28 cellular contexts compared by ENCODE assay signal in the genomic region with DNA sequence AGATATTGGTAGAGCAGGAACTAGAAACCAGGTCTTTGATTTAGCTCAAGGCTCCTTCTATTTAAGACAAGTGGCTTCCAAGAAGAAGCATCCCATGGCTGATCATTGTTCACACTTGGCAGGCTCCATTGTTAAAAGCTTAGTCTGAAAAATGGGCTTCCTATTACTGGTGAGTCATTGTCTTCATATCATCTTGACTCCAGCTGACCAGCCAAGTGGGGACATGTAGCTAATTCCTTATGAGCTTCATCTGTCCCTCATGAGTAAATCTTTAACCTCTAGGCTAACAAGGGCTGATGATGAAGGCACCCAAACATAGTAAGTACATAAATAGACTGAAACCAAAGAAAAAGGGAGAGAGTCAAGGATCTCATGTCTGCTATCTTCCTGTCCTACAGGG.
DNase-seq lines count a peak whose midpoint lies in the region; ATAC-seq, FAIRE-seq and TF ChIP-seq lines count a peak whose summit lies in the region.
"Had no signal": no experiment of that assay in that cellular context is flagged by ENCODE, and none has a peak within 500 bp of the region (broad histone marks: within the 10 kb centered on the region; RNA-seq: fewer than 3 reads in every experiment).

No MANE protein-coding gene starts in this region.

- H3K9me3 Mint-ChIP-seq in activated CD8-positive, alpha-beta T cell treated with anti-CD3 and anti-CD28 coated beads for 36 hours = peaks cover 2% of the 10 kb centered on the region

- no peaks in the 10 kb centered on the region for H3K9me2 ChIP-seq in MM.1S (replicated peaks; ENCODE audit: insufficient read depth, low read length)

- H3K27ac Mint-ChIP-seq in activated CD8-positive, alpha-beta T cell treated with anti-CD3 and anti-CD28 coated beads for 36 hours = no peak overlapping the region
- H3K27ac Mint-ChIP-seq: CD4-positive, CD25-positive, alpha-beta regulatory T cell had no signal

- no peaks in the 10 kb centered on the region for H3K27me3 Mint-ChIP-seq in activated CD8-positive, alpha-beta T cell treated with anti-CD3 and anti-CD28 coated beads for 36 hours
- H3K27me3 Mint-ChIP-seq: CD4-positive, CD25-positive, alpha-beta regulatory T cell had no signal

- intact Hi-C loops in mucosa of descending colon (cut with DNase I, micrococcal nuclease) = no loop called here
- intact Hi-C loops in activated CD8-positive, alpha-beta T cell treated with anti-CD3 and anti-CD28 coated beads for 36 hours (cut with micrococcal nuclease) = no loop called here

- peak; percentile 94 for FAIRE-seq in RCC 7860 (lab: Jason Lieb, UNC)
- FAIRE-seq: D721Med, GM12878, GM19239, HepG2 had no signal

- H3K4me1 ChIP-seq in mucosa of descending colon (ENCODE audit: low read depth) (no peaks in the 10 kb centered on the region), MM.1S (ENCODE audit: low read length) (no peaks in the 10 kb centered on the region)
- H3K4me1 ChIP-seq: BLaER1 had no signal

- TF ChIP-seq CTCF in mucosa of descending colon (IDR thresholded peaks at IDR 0.05) (no peak), MM.1S (IDR thresholded peaks at IDR 0.05; ENCODE audit: low read length) (no peak)
- no peak for TF ChIP-seq CTCF in activated CD8-positive, alpha-beta T cell treated with anti-CD3 and anti-CD28 coated beads for 36 hours (IDR thresholded peaks at IDR 0.05)

- H3K4me3 ChIP-seq in mucosa of descending colon (no peak overlapping the region), MM.1S (ENCODE audit: low read length) (no peak overlapping the region)
- H3K4me3 ChIP-seq: BLaER1, GM12878 had no signal

- H4K20me1 ChIP-seq in MM.1S (ENCODE audit: insufficient read depth, low read length) = no peaks in the 10 kb centered on the region
- H4K20me1 ChIP-seq: BLaER1 had no signal

- CTCF ChIA-PET in activated CD8-positive, alpha-beta T cell treated with anti-CD3 and anti-CD28 coated beads for 36 hours (lab: Charles Lee) = no interaction called here

- H3K4me1 Mint-ChIP-seq in activated CD8-positive, alpha-beta T cell treated with anti-CD3 and anti-CD28 coated beads for 36 hours (ENCODE audit: low read depth) = no peaks in the 10 kb centered on the region
- H3K4me1 Mint-ChIP-seq: CD4-positive, CD25-positive, alpha-beta regulatory T cell had no signal

- H3K9me3 ChIP-seq in mucosa of descending colon (no peaks in the 10 kb centered on the region), MM.1S (replicated peaks; ENCODE audit: insufficient read depth, low read length) (no peaks in the 10 kb centered on the region)
- H3K9me3 ChIP-seq: BLaER1 had no signal

- no peak overlapping the region for H3K4me2 ChIP-seq in MM.1S (ENCODE audit: low read depth, low read length)
- H3K4me2 ChIP-seq: BLaER1 had no signal

- no peaks in the 10 kb centered on the region for H3F3A ChIP-seq in MM.1S (ENCODE audit: insufficient read depth, low read length)

- peak; percentile 37 for DNase-seq in Caki2 (ENCODE audit: low read depth)
- DNase-seq in RCC 7860 (ENCODE audit: low spot score) = peak; percentile 85
- no peak for DNase-seq in epithelial cell of prostate (ENCODE audit: low read depth, low spot score)
- no peak for DNase-seq in mucosa of descending colon
- DNase-seq in MM.1S = no peak
- no peak for DNase-seq in activated CD8-positive, alpha-beta T cell treated with anti-CD3 and anti-CD28 coated beads for 36 hours
- DNase-seq in NCI-H2227 treated with DMSO at 0.1 percent for 48 hours (lab: John Stamatoyannopoulos, UW) = no peak
- DNase-seq: CD4-positive, CD25-positive, alpha-beta regulatory T cell; DMS79; EL; GDM1; Kasumi-1; NCI-H1105 treated with DMSO at 0.1 percent for 48 hours; NCI-H146; NCI-H1930; NCI-H2107; NCI-H446; NCI-H524 treated with DMSO at 0.1 percent for 48 hours; NCI-H82; NK-92 treated with Interleukin-12 subunit alpha and Interleukin-12 subunit beta, amount 100 ng/mL, for 24 hours; SHP77 had no signal

- peak; percentile 25 for ATAC-seq in mucosa of descending colon
- ATAC-seq in GM21723 (IDR thresholded peaks at IDR 0.05; ENCODE audit: unreplicated experiment) = no peak
- ATAC-seq in activated CD8-positive, alpha-beta T cell treated with anti-CD3 and anti-CD28 coated beads for 36 hours = no peak
- ATAC-seq: GM12878, HepG2 had no signal

- H3K27me3 ChIP-seq in MM.1S (replicated peaks; ENCODE audit: insufficient read depth, low read length) = no peaks in the 10 kb centered on the region
- H3K27me3 ChIP-seq: BLaER1 had no signal

- no peak overlapping the region for H3K9ac ChIP-seq in MM.1S (ENCODE audit: low read length)
- H3K9ac ChIP-seq: BLaER1 had no signal

- peak overlapping the region; percentile 15 for H3K27ac ChIP-seq in epithelial cell of prostate
- H3K27ac ChIP-seq in MM.1S (ENCODE audit: low read length) = no peak overlapping the region
- H3K27ac ChIP-seq: BLaER1, RWPE1 had no signal

- H2AFZ ChIP-seq in MM.1S (ENCODE audit: low read length) = no peak overlapping the region

- H3K79me2 ChIP-seq in MM.1S (ENCODE audit: low read length) = no peaks in the 10 kb centered on the region

- no peaks in the 10 kb centered on the region for H3K36me3 ChIP-seq in mucosa of descending colon (ENCODE audit: low read depth)
- no peaks in the 10 kb centered on the region for H3K36me3 ChIP-seq in MM.1S (replicated peaks; ENCODE audit: insufficient read depth, low read length)
- H3K36me3 ChIP-seq: BLaER1 had no signal

- in situ Hi-C loops in Caki2 (cut with HindIII; ENCODE audit: low pct_unique_long_range_greater_than_20kb, low sequenced_read_pairs) = no loop called here

- no peak overlapping the region for H3K4me3 Mint-ChIP-seq in activated CD8-positive, alpha-beta T cell treated with anti-CD3 and anti-CD28 coated beads for 36 hours
- H3K4me3 Mint-ChIP-seq: CD4-positive, CD25-positive, alpha-beta regulatory T cell had no signal

- H3K36me3 Mint-ChIP-seq in activated CD8-positive, alpha-beta T cell treated with anti-CD3 and anti-CD28 coated beads for 36 hours (ENCODE audit: low read depth) = no peaks in the 10 kb centered on the region
- H3K36me3 Mint-ChIP-seq: CD4-positive, CD25-positive, alpha-beta regulatory T cell had no signal

- POLR2A ChIA-PET in activated CD8-positive, alpha-beta T cell treated with anti-CD3 and anti-CD28 coated beads for 36 hours (lab: Charles Lee) = no interaction called here

Comparison
In these comparisons a context has a peak if more than half of its experiments do, and no peak if none do; other contexts are left out.
1. DNase-seq: peak in Caki2 (single experiment) and RCC 7860 (single experiment); none in epithelial cell of prostate (single experiment), mucosa of descending colon (0 of 3), MM.1S (single experiment), activated CD8-positive, alpha-beta T cell treated with anti-CD3 and anti-CD28 coated beads for 36 hours (single experiment) and NCI-H2227 treated with DMSO at 0.1 percent for 48 hours (single experiment).